Comparison of ENCODE assay signal across 18 cellular contexts in the genomic region with DNA sequence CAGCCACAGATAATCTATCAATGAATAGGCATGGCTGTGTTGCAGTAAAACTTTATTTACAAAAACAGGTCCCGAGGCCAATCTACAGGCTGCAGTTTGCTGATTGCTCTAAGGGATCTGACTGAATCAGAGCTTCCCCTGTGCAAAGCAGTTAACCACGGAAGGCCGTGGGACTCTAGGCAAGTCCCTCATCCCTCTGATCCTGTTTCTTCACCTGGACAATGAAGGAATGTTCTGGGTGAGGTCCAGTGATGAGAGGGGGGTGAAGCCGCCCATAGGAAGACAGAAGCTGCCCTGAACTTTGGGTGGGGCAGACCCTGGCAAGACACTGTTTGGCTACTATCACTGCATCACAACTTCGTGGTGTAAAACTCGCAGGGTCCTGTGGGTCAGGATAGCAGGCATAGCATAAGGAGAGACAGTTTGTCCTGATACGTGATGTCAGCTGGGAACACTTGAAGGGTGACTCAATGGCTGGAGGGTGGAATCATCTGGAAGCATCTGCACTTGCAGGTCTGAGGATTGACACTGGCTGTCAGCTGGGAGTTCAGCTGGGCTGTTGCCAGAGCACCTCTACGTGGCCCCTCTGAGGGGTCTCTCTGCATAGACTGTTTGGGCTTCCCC. TPM values are rescaled to one million over a fixed set of nuclear protein-coding genes. Genes with fewer than 3 reads are reported as not detected.
DNase-seq lines count a peak whose midpoint lies in the region; FAIRE-seq and TF ChIP-seq lines count a peak whose summit lies in the region.
"Had no signal": no experiment of that assay in that cellular context is flagged by ENCODE, and none has a peak within 500 bp of the region (broad histone marks: within the 10 kb centered on the region; RNA-seq: fewer than 3 reads in every experiment).

No MANE protein-coding gene starts in this region.

- TF ChIP-seq POLR2A in GM12892 (IDR thresholded peaks at IDR 0.05; ENCODE audit: low read depth, low read length) = no peak

- no peak overlapping the region for H3K4me3 ChIP-seq in bronchial epithelial cell (ENCODE audit: low read depth, low read length)
- H3K4me3 ChIP-seq: mucosa of descending colon, pancreas, spleen had no signal

- H3K27me3 ChIP-seq in bronchial epithelial cell (ENCODE audit: control insufficient read depth, insufficient read depth, low read length) = no peaks in the 10 kb centered on the region
- H3K27me3 ChIP-seq: pancreas had no signal

- no peaks in the 10 kb centered on the region for H3K36me3 ChIP-seq in bronchial epithelial cell (ENCODE audit: control insufficient read depth, insufficient read depth, low read length)
- H3K36me3 ChIP-seq: pancreas, spleen had no signal

- peak; percentile 85 for FAIRE-seq in HTR-8/SVneo (lab: Jason Lieb, UNC)
- peak; percentile 72 for FAIRE-seq in bronchial epithelial cell (lab: Jason Lieb, UNC)
- FAIRE-seq in GM12892 (lab: Jason Lieb, UNC) = no peak
- FAIRE-seq: pancreas had no signal

- no peak for TF ChIP-seq CTCF in bronchial epithelial cell (IDR thresholded peaks at IDR 0.05; ENCODE audit: insufficient read depth, low read length, severe bottlenecking)

- DNase-seq in AG08395 (ENCODE audit: low spot score) = peak; percentile 27
- DNase-seq in HTR-8/SVneo (ENCODE audit: insufficient read length, low spot score) = no peak
- DNase-seq in bronchial epithelial cell (ENCODE audit: low read depth) = peak; percentile 68
- peak; percentile 62 for DNase-seq in mesenteric fat pad (ENCODE audit: low spot score)
- no peak for DNase-seq in DMS153 (lab: John Stamatoyannopoulos, UW)
- no peak for DNase-seq in Ammon's horn (ENCODE audit: low spot score)
- no peak for DNase-seq in pons (ENCODE audit: low spot score)
- DNase-seq in GM12892 (ENCODE audit: insufficient read length) = no peak
- DNase-seq: activated CD4-positive, alpha-beta T cell treated with anti-CD3 and anti-CD28 coated beads, Interleukin-2, amount 50 U/mL, for 4 hours; activated T-cell treated with anti-CD3 and anti-CD28 coated beads, Interleukin-2, amount 50 U/mL, for 72 hours; DMS 273 treated with DMSO at 0.1 percent for 48 hours; mucosa of descending colon; NCI-H187 treated with DMSO at 0.1 percent for 48 hours; NCI-H524 treated with DMSO at 0.1 percent for 48 hours; SK-N-SH; spleen; stimulated activated naive CD4-positive, alpha-beta T cell treated with Interleukin-2 at 50 U/mL for 16 hours had no signal

RNA-seq across cellular contexts. Expression of a gene that starts 33.3 kb away (rescaled TPM):
- total RNA-seq in bronchial epithelial cell = 0.51 and 5.5 TPM in 2 replicates
- 131 TPM for total RNA-seq in mesenteric fat pad
- 0.55 TPM for polyA plus RNA-seq in GM12892 (2012; ENCODE audit: missing spikeins)

Comparison
In these comparisons a context has a peak if more than half of its experiments do, and no peak if none do; other contexts are left out.
1. DNase-seq: peak in AG08395 (single experiment), bronchial epithelial cell (single experiment) and mesenteric fat pad (single experiment); none in HTR-8/SVneo (single experiment), DMS153 (single experiment), Ammon's horn (single experiment), pons (single experiment) and GM12892 (single experiment).
2. RNA of a gene that starts 33.3 kb away (total RNA-seq): 131 TPM in mesenteric fat pad (single experiment); 0.51 to 5.5 TPM in bronchial epithelial cell; every median in the first group is over 10 times any median in the second.